1 cellular context compared by ENCODE assay signal in genomic region chr2:240868286-240869108, GRCh38.
TF ChIP-seq lines count a peak whose summit lies in the region.

Gene AGXT, plus strand, starts transcription at chr2:240868824. Its CDS starts 42 bp downstream, at chr2:240868866.

TF ChIP-seq in HepG2, 621 proteins besides CTCF, POLR2A, EP300 and RAD21 (continued from another document and continues in another):
- TF ChIP-seq HOXA5 (CRISPR knock-in tag; IDR thresholded peaks at IDR 0.05) = peak; percentile 58; the same call in 1 of the 2 replicates
- peak; percentile 28; the same call in 1 of the 2 replicates for TF ChIP-seq KLF6 (CRISPR knock-in tag; IDR thresholded peaks at IDR 0.05)
- 0 out of 2 replicates have a peak, but pooled peaks have one; percentile 66 for TF ChIP-seq TOE1 (CRISPR knock-in tag; IDR thresholded peaks at IDR 0.05)
- peak; percentile 65; the same call in 1 of the 2 replicates for TF ChIP-seq HES4 (CRISPR knock-in tag; IDR thresholded peaks at IDR 0.05; ENCODE audit: borderline replicate concordance)
- TF ChIP-seq, protein P1, sequence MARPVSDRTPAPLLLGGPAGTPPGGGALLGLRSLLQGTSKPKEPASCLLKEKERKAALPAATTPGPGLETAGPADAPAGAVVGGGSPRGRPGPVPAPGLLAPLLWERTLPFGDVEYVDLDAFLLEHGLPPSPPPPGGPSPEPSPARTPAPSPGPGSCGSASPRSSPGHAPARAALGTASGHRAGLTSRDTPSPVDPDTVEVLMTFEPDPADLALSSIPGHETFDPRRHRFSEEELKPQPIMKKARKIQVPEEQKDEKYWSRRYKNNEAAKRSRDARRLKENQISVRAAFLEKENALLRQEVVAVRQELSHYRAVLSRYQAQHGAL (CRISPR knock-in tag; IDR thresholded peaks at IDR 0.05; ENCODE audit: not compliant biosample characterization) = peak; percentile 66
- TF ChIP-seq ZNF446 (CRISPR knock-in tag; IDR thresholded peaks at IDR 0.05) = no peak
- TF ChIP-seq ZNF550 (CRISPR knock-in tag; IDR thresholded peaks at IDR 0.05; ENCODE audit: borderline replicate concordance) = no peak; the same call in 1 of the 2 replicates
- no peak for TF ChIP-seq ZNF558 (CRISPR knock-in tag; IDR thresholded peaks at IDR 0.05; ENCODE audit: borderline replicate concordance)
- no peak for TF ChIP-seq HNRNPUL1 (IDR thresholded peaks at IDR 0.05; ENCODE audit: low read depth, low read length)
- no peak; the same call in 1 of the 2 replicates for TF ChIP-seq ZNF235 (CRISPR knock-in tag; IDR thresholded peaks at IDR 0.05; ENCODE audit: borderline replicate concordance)
- no peak for TF ChIP-seq KLF12 (CRISPR knock-in tag; IDR thresholded peaks at IDR 0.05; ENCODE audit: borderline replicate concordance)
- TF ChIP-seq ARID4A (CRISPR knock-in tag; IDR thresholded peaks at IDR 0.05; ENCODE audit: borderline replicate concordance) = peak; percentile 63; the same call in 1 of the 2 replicates
- peak; percentile 93 for TF ChIP-seq SALL1 (CRISPR knock-in tag; IDR thresholded peaks at IDR 0.05)
- no peak for TF ChIP-seq TEAD2 (CRISPR knock-in tag; IDR thresholded peaks at IDR 0.05)
- TF ChIP-seq SOX6 (IDR thresholded peaks at IDR 0.05) = no peak
- TF ChIP-seq SOX6 (CRISPR knock-in tag; IDR thresholded peaks at IDR 0.05) = peak; percentile 98
- TF ChIP-seq SRSF9 (IDR thresholded peaks at IDR 0.05; ENCODE audit: borderline replicate concordance, insufficient read depth, low read depth, low read length, poor library complexity, severe bottlenecking) = no peak
- TF ChIP-seq CBX5 (CRISPR knock-in tag; IDR thresholded peaks at IDR 0.05; ENCODE audit: borderline replicate concordance) = peak; percentile 64; the same call in 1 of the 2 replicates
- peak; percentile 53; the same call in 1 of the 2 replicates for TF ChIP-seq NRL (CRISPR knock-in tag; IDR thresholded peaks at IDR 0.05; ENCODE audit: borderline replicate concordance)
- TF ChIP-seq ZNF766 (CRISPR knock-in tag; IDR thresholded peaks at IDR 0.05; ENCODE audit: borderline replicate concordance) = peak; percentile 74; the same call in 1 of the 2 replicates
- TF ChIP-seq SUZ12 (IDR thresholded peaks at IDR 0.05; ENCODE audit: low read depth, low read length) = no peak
- peak; percentile 70; the same call in 1 of the 2 replicates for TF ChIP-seq ZNF672 (CRISPR knock-in tag; IDR thresholded peaks at IDR 0.05)
- TF ChIP-seq TBL1XR1 (IDR thresholded peaks at IDR 0.05; ENCODE audit: borderline replicate concordance, low read length, partially characterized antibody) = no peak
- TF ChIP-seq FOXK2 (IDR thresholded peaks at IDR 0.05) = no peak
- no peak for TF ChIP-seq ZNF34 (CRISPR knock-in tag; IDR thresholded peaks at IDR 0.05; ENCODE audit: borderline replicate concordance)
- no peak for TF ChIP-seq PHF5A (CRISPR knock-in tag; IDR thresholded peaks at IDR 0.05; ENCODE audit: low read depth, unreplicated experiment)
- TF ChIP-seq, protein P2, sequence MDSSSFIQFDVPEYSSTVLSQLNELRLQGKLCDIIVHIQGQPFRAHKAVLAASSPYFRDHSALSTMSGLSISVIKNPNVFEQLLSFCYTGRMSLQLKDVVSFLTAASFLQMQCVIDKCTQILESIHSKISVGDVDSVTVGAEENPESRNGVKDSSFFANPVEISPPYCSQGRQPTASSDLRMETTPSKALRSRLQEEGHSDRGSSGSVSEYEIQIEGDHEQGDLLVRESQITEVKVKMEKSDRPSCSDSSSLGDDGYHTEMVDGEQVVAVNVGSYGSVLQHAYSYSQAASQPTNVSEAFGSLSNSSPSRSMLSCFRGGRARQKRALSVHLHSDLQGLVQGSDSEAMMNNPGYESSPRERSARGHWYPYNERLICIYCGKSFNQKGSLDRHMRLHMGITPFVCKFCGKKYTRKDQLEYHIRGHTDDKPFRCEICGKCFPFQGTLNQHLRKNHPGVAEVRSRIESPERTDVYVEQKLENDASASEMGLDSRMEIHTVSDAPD (CRISPR knock-in tag; IDR thresholded peaks at IDR 0.05) = peak; percentile 94
- TF ChIP-seq, protein P3, sequence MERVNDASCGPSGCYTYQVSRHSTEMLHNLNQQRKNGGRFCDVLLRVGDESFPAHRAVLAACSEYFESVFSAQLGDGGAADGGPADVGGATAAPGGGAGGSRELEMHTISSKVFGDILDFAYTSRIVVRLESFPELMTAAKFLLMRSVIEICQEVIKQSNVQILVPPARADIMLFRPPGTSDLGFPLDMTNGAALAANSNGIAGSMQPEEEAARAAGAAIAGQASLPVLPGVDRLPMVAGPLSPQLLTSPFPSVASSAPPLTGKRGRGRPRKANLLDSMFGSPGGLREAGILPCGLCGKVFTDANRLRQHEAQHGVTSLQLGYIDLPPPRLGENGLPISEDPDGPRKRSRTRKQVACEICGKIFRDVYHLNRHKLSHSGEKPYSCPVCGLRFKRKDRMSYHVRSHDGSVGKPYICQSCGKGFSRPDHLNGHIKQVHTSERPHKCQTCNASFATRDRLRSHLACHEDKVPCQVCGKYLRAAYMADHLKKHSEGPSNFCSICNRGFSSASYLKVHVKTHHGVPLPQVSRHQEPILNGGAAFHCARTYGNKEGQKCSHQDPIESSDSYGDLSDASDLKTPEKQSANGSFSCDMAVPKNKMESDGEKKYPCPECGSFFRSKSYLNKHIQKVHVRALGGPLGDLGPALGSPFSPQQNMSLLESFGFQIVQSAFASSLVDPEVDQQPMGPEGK (CRISPR knock-in tag; IDR thresholded peaks at IDR 0.05) = peak; percentile 86
- TF ChIP-seq, protein P4, sequence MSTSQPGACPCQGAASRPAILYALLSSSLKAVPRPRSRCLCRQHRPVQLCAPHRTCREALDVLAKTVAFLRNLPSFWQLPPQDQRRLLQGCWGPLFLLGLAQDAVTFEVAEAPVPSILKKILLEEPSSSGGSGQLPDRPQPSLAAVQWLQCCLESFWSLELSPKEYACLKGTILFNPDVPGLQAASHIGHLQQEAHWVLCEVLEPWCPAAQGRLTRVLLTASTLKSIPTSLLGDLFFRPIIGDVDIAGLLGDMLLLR (CRISPR knock-in tag; IDR thresholded peaks at IDR 0.05) = no peak
- 0 out of 2 replicates have a peak, but pooled peaks have one; percentile 56 for TF ChIP-seq ZNF552 (CRISPR knock-in tag; IDR thresholded peaks at IDR 0.05; ENCODE audit: borderline replicate concordance)
- TF ChIP-seq REL (CRISPR knock-in tag; conservative IDR thresholded peaks at IDR 0.05) = no peak
- no peak for TF ChIP-seq DZIP1 (CRISPR knock-in tag; IDR thresholded peaks at IDR 0.05)
- TF ChIP-seq ETV6 (CRISPR knock-in tag; conservative IDR thresholded peaks at IDR 0.05) = no peak
- TF ChIP-seq, protein P5, sequence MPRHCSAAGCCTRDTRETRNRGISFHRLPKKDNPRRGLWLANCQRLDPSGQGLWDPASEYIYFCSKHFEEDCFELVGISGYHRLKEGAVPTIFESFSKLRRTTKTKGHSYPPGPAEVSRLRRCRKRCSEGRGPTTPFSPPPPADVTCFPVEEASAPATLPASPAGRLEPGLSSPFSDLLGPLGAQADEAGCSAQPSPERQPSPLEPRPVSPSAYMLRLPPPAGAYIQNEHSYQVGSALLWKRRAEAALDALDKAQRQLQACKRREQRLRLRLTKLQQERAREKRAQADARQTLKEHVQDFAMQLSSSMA (CRISPR knock-in tag; IDR thresholded peaks at IDR 0.05) = no peak; the same call in 1 of the 2 replicates
- TF ChIP-seq SMAD3 (CRISPR knock-in tag; IDR thresholded peaks at IDR 0.05) = 0 out of 2 replicates have a peak, but pooled peaks have one; percentile 1
- peak; percentile 67; the same call in 1 of the 2 replicates for TF ChIP-seq ZNF543 (CRISPR knock-in tag; IDR thresholded peaks at IDR 0.05)
- TF ChIP-seq IKZF1 (IDR thresholded peaks at IDR 0.05) = no peak
- TF ChIP-seq MTA1 (CRISPR knock-in tag; IDR thresholded peaks at IDR 0.05; ENCODE audit: borderline replicate concordance) = peak; percentile 99
- no peak for TF ChIP-seq SSRP1 (CRISPR knock-in tag; IDR thresholded peaks at IDR 0.05)
- TF ChIP-seq ZSCAN20 (CRISPR knock-in tag; IDR thresholded peaks at IDR 0.05; ENCODE audit: borderline replicate concordance) = peak; percentile 79
- TF ChIP-seq HOXA3 (CRISPR knock-in tag; IDR thresholded peaks at IDR 0.05) = peak; percentile 54; the same call in 1 of the 2 replicates
- no peak for TF ChIP-seq POLR2G (IDR thresholded peaks at IDR 0.05; ENCODE audit: low read depth, low read length)
- no peak for TF ChIP-seq CENPT (CRISPR knock-in tag; IDR thresholded peaks at IDR 0.05; ENCODE audit: low read depth)
- TF ChIP-seq SMC3 (IDR thresholded peaks at IDR 0.05; ENCODE audit: low read length) = no peak
- peak in 1 of 2 experiments; percentile 77; a peak in 1 of 4 replicates for TF ChIP-seq HMGXB4 (CRISPR knock-in tag; IDR thresholded peaks at IDR 0.05; ENCODE audit: borderline replicate concordance in 1 of 2, low read depth in 1 of 2)
- TF ChIP-seq ZSCAN30 (CRISPR knock-in tag; IDR thresholded peaks at IDR 0.05) = no peak
- no peak for TF ChIP-seq ZNF776 (CRISPR knock-in tag; IDR thresholded peaks at IDR 0.05)
- peak; percentile 31; the same call in 1 of the 2 replicates for TF ChIP-seq ZNF619 (CRISPR knock-in tag; IDR thresholded peaks at IDR 0.05)
- no peak for TF ChIP-seq SMARCC2 (IDR thresholded peaks at IDR 0.05)
- TF ChIP-seq ZNF83 (CRISPR knock-in tag; IDR thresholded peaks at IDR 0.05; ENCODE audit: borderline replicate concordance) = peak; percentile 38; the same call in 1 of the 2 replicates
- peak; percentile 89 for TF ChIP-seq ZNF746 (CRISPR knock-in tag; IDR thresholded peaks at IDR 0.05)
- 0 out of 2 replicates have a peak, but pooled peaks have one; percentile 26 for TF ChIP-seq ZNF713 (CRISPR knock-in tag; IDR thresholded peaks at IDR 0.05)
- TF ChIP-seq ZNF335 (CRISPR knock-in tag; IDR thresholded peaks at IDR 0.05) = no peak
- peak; percentile 62; the same call in 1 of the 2 replicates for TF ChIP-seq KLF15 (CRISPR knock-in tag; IDR thresholded peaks at IDR 0.05; ENCODE audit: borderline replicate concordance)
- no peak for TF ChIP-seq ZNF777 (CRISPR knock-in tag; IDR thresholded peaks at IDR 0.05)
- peak; percentile 68; the same call in 1 of the 2 replicates for TF ChIP-seq ZNF343 (CRISPR knock-in tag; IDR thresholded peaks at IDR 0.05)
- TF ChIP-seq MIER3 (CRISPR knock-in tag; IDR thresholded peaks at IDR 0.05; ENCODE audit: borderline replicate concordance) = no peak
- TF ChIP-seq ATF7 (IDR thresholded peaks at IDR 0.05) = no peak
- peak; percentile 71 for TF ChIP-seq ATF7 (CRISPR knock-in tag; IDR thresholded peaks at IDR 0.05)
- 0 out of 2 replicates have a peak, but pooled peaks have one; percentile 54 for TF ChIP-seq ZNF879 (CRISPR knock-in tag; IDR thresholded peaks at IDR 0.05)
